Comparison of ENCODE assay signal across 12 cellular contexts in the genomic region with DNA sequence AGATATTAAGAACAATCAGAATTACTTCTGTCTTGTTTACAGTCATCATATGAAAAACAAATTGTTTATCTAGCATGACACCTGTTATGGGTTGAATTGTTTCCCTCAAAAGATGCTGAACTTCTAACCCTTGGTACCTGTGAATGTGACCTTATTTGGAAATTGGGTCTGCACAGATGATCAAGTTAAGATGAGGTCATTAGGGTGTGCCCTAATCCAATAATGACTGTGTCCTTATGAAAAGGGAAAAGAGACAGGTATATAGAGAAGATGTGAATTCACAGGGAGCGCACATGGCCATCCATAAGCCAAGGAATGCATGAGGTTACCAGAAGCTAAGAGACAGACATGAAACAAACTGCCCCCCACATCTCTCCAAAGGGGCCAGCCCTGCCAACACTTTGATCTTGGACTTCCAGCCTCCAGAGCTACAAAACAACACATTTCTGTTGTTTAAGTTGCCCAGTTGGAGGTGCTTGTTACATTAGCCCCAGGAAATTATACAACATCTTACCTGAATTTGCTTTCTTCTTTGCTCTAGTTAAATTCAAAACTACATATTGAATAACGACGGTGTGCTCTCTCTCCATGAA. TPM values are rescaled to one million over a fixed set of nuclear protein-coding genes. Genes with fewer than 3 reads are reported as not detected.
DNase-seq lines count a peak whose midpoint lies in the region; ATAC-seq and TF ChIP-seq lines count a peak whose summit lies in the region.
"Had no signal": no experiment of that assay in that cellular context is flagged by ENCODE, and none has a peak within 500 bp of the region (broad histone marks: within the 10 kb centered on the region; RNA-seq: fewer than 3 reads in every experiment).

No MANE protein-coding gene starts in this region.

- no peak overlapping the region for H2AFZ ChIP-seq in PC-9

- DNase-seq in activated naive CD4-positive, alpha-beta T cell treated with anti-CD3 and anti-CD28 coated beads, Interleukin-2, amount 10 ng/mL, durations not matched to agents 7 days and 5 days = no peak
- no peak for DNase-seq in activated naive CD4-positive, alpha-beta T cell treated with Interleukin-2 at 50 U/mL for 16 hours
- DNase-seq in PC-9 = peak in 1 of 2 experiments; percentile 73
- no peak for DNase-seq in epithelial cell of prostate (ENCODE audit: low read depth, low spot score)
- no peak for DNase-seq in COLO829 (ENCODE audit: low spot score)
- DNase-seq in NCI-H1930 (lab: John Stamatoyannopoulos, UW) = no peak
- DNase-seq: activated CD4-positive, alpha-beta T cell treated with anti-CD3 and anti-CD28 coated beads, Interleukin-2, amount 50 U/mL, for 4 hours; midbrain; NCI-H774; stimulated activated CD8-positive, alpha-beta memory T cell treated with anti-CD3 and anti-CD28 coated beads, Interleukin-4, amount 100 ng/mL, for 48 hours had no signal

- peak overlapping the region; percentile 83 for H3K4me2 ChIP-seq in PC-9

- H4K20me1 ChIP-seq in PC-9 (ENCODE audit: insufficient read depth) = peaks cover 13% of the 10 kb centered on the region

- intact Hi-C loops in PC-9 (cut with micrococcal nuclease; ENCODE audit: unreplicated experiment) = loop anchor here (10.0 kb wide), 1 partner anchor 364 kb away; no protein-coding TSS in a partner anchor

- H3K36me3 Mint-ChIP-seq in activated naive CD4-positive, alpha-beta T cell treated with anti-CD3 and anti-CD28 coated beads, Interleukin-2, amount 10 ng/mL, durations not matched to agents 7 days and 5 days = peaks cover 2% of the 10 kb centered on the region

- H3K79me2 ChIP-seq in PC-9 (ENCODE audit: low read depth) = peaks cover 45% of the 10 kb centered on the region

- H3K27ac ChIP-seq in PC-9 (peak overlapping the region; percentile 83), epithelial cell of prostate (peak overlapping the region; percentile 13), thymus (ENCODE audit: low read depth) (peak overlapping the region; percentile 25)

- peak overlapping the region; percentile 91 for H3K27ac Mint-ChIP-seq in activated naive CD4-positive, alpha-beta T cell treated with anti-CD3 and anti-CD28 coated beads, Interleukin-2, amount 10 ng/mL, durations not matched to agents 7 days and 5 days

- CTCF ChIA-PET in activated naive CD4-positive, alpha-beta T cell treated with anti-CD3 and anti-CD28 coated beads, Interleukin-2, amount 10 ng/mL, durations not matched to agents 7 days and 5 days (lab: Charles Lee) = interaction anchor here (1.5 to 7.0 kb wide), 3 partner anchors 27 to 108 kb away, joined by 4 to 72 read pairs (median 17); no protein-coding TSS in a partner anchor
- CTCF ChIA-PET in PC-9 (lab: Charles Lee) = interaction anchor here (0.7 kb wide), 1 partner anchor 108 kb away, joined by 3 read pairs; no protein-coding TSS in a partner anchor

- peak overlapping the region; percentile 57 for H3K4me3 Mint-ChIP-seq in activated naive CD4-positive, alpha-beta T cell treated with anti-CD3 and anti-CD28 coated beads, Interleukin-2, amount 10 ng/mL, durations not matched to agents 7 days and 5 days

- TF ChIP-seq CTCF in PC-9 (conservative IDR thresholded peaks at IDR 0.05) = no peak

- peaks cover 63% of the 10 kb centered on the region for H3K4me1 Mint-ChIP-seq in activated naive CD4-positive, alpha-beta T cell treated with anti-CD3 and anti-CD28 coated beads, Interleukin-2, amount 10 ng/mL, durations not matched to agents 7 days and 5 days

- no peaks in the 10 kb centered on the region for H3K27me3 Mint-ChIP-seq in activated naive CD4-positive, alpha-beta T cell treated with anti-CD3 and anti-CD28 coated beads, Interleukin-2, amount 10 ng/mL, durations not matched to agents 7 days and 5 days

- peaks cover 30% of the 10 kb centered on the region for H3F3A ChIP-seq in PC-9 (ENCODE audit: insufficient read depth, low read depth)

- 51% methylated on average over 3 of the region's 3 CpGs for WGBS in thymus

- H3K4me1 ChIP-seq in PC-9 (replicated peaks; ENCODE audit: insufficient read depth) = peaks cover 67% of the 10 kb centered on the region
- peaks cover 29% of the 10 kb centered on the region for H3K4me1 ChIP-seq in thymus (ENCODE audit: control insufficient read depth, insufficient read depth, low read length)

- H3K36me3 ChIP-seq in PC-9 (ENCODE audit: low read depth) (peaks cover 5% of the 10 kb centered on the region; the same call in 1 of the 2 replicates), thymus (ENCODE audit: control insufficient read depth, insufficient read depth) (no peaks in the 10 kb centered on the region)

- no TSS peak for BruUV-seq in PC-9 (replicated peaks; lab: Mats Ljungman, UMichigan)

- POLR2A ChIA-PET in PC-9 (lab: Charles Lee; ENCODE audit: unreplicated experiment) = no interaction called here

- 0 out of 2 replicates have a peak, but pooled peaks cover 7% of the 10 kb centered on the region for H3K9me3 ChIP-seq in PC-9 (ENCODE audit: insufficient read depth, low read depth)
- H3K9me3 ChIP-seq in thymus (ENCODE audit: control insufficient read depth) = no peaks in the 10 kb centered on the region

- H3K27me3 ChIP-seq in PC-9 (ENCODE audit: insufficient read depth, low read depth) = no peaks in the 10 kb centered on the region
- H3K27me3 ChIP-seq in thymus (ENCODE audit: control insufficient read depth, insufficient read depth) = no peaks in the 10 kb centered on the region

- H3K9me3 Mint-ChIP-seq in activated naive CD4-positive, alpha-beta T cell treated with anti-CD3 and anti-CD28 coated beads, Interleukin-2, amount 10 ng/mL, durations not matched to agents 7 days and 5 days = no peaks in the 10 kb centered on the region

- H3K9me2 ChIP-seq in PC-9 (ENCODE audit: insufficient read depth) = no peaks in the 10 kb centered on the region; the same call in 1 of the 2 replicates

- ATAC-seq in HG03139 (IDR thresholded peaks at IDR 0.05; ENCODE audit: unreplicated experiment) = no peak

- no peak overlapping the region for H3K4me3 ChIP-seq in PC-9
- no peak overlapping the region for H3K4me3 ChIP-seq in thymus (ENCODE audit: low read length)

RNA-seq across cellular contexts. Expression of a gene that starts 2.3 kb away (rescaled TPM):
- 91.1 and 105 TPM in 2 replicates for total RNA-seq in PC-9 (2021)
- polyA plus RNA-seq in thymus = 47.9 TPM

Comparison
In these comparisons a context has a peak if more than half of its experiments do, and no peak if none do; other contexts are left out.
1. H3K27ac ChIP-seq: peak in every context shown above with its lines; median percentile 83 in PC-9; 25 in thymus; 13 in epithelial cell of prostate.